ENCODE assay signal across 12 cellular contexts in the genomic region with DNA sequence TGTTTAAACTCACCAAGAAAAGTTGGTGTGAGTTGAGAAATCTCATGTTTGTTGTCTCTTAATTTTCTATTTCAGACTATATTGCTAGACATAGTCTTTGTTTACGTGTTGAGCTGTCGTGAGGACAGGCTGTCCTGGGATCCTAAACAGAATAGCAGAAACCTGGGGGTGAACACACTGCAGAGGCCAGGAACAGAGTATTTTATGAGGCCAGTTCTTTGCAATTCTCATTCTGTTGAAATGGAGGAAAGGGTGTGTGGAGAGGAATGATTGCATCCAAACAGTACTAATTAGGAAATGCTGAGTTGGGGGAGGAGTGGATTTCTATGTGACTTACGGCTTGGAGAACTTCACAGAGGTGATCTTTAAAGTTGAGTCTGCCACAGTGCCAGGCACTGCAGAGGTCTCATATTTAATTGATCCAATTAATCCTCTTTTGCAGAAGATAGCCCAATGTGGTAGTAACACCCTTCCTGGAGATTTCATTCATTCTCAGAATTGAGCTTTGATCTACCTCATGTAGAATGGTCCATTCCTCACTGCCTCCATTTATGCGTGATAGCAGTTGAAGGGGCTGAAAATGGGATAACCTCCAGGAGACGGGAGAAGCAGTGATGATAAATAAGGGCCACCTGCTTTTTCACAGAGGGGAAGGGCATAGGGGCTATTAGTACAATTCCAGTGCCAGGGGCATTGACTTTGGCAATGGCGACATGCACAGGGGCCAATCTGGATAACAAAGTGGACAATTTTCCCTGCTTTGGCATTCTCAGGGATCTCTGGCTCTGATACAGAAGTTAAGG.
DNase-seq lines count a peak whose midpoint lies in the region; ATAC-seq, FAIRE-seq and TF ChIP-seq lines count a peak whose summit lies in the region.
"Had no signal": no experiment of that assay in that cellular context is flagged by ENCODE, and none has a peak within 500 bp of the region (broad histone marks: within the 10 kb centered on the region; RNA-seq: fewer than 3 reads in every experiment).

No MANE protein-coding gene starts in this region.

- H3K4me3 ChIP-seq in OCI-LY1 (ENCODE audit: low read depth, low read length, poor library complexity, severe bottlenecking) (peak overlapping the region; percentile 99), K562 (no peak overlapping the region)
- H3K4me3 ChIP-seq: PC-9 had no signal

- H3K4me2 ChIP-seq in OCI-LY1 (ENCODE audit: low read length) (peak overlapping the region; percentile 93), K562 (ENCODE audit: insufficient read depth, low read length) (peak overlapping the region; percentile 48; the same call in 1 of the 2 replicates)

- peak overlapping the region; percentile 99 for H3K27ac ChIP-seq in OCI-LY1 (ENCODE audit: low read depth, low read length, poor library complexity, severe bottlenecking)
- H3K27ac ChIP-seq in K562 (ENCODE audit: extremely low read depth, low read depth, low read length) = no peak overlapping the region
- H3K27ac ChIP-seq: brain microvascular endothelial cell, PC-9 had no signal

- FAIRE-seq in K562 (lab: Jason Lieb, UNC) = no peak
- FAIRE-seq: islet of Langerhans had no signal

- peak overlapping the region; percentile 76 for H3K27ac Mint-ChIP-seq in activated CD4-positive, alpha-beta T cell treated with anti-CD3 and anti-CD28 coated beads, Interleukin-2, amount 10 ng/mL, durations not matched to agents 24 days and 14 days
- peak overlapping the region; percentile 81 to 91 for H3K27ac Mint-ChIP-seq in stimulated activated naive CD8-positive, alpha-beta T cell treated with anti-CD3 and anti-CD28 coated beads, Interleukin-15, amount 100 ng/mL, for 72 hours

- H3K79me2 ChIP-seq in OCI-LY1 (ENCODE audit: insufficient read depth, low read length) (peaks cover 39% of the 10 kb centered on the region), K562 (ENCODE audit: control insufficient read depth, insufficient read depth, low read length) (peaks cover 75% of the 10 kb centered on the region)

- H3K36me3 Mint-ChIP-seq in activated CD4-positive, alpha-beta T cell treated with anti-CD3 and anti-CD28 coated beads, Interleukin-2, amount 10 ng/mL, durations not matched to agents 24 days and 14 days (ENCODE audit: low read depth) = peaks cover 26% of the 10 kb centered on the region

- H3K27me3 Mint-ChIP-seq in activated CD4-positive, alpha-beta T cell treated with anti-CD3 and anti-CD28 coated beads, Interleukin-2, amount 10 ng/mL, durations not matched to agents 24 days and 14 days = no peaks in the 10 kb centered on the region
- no peaks in the 10 kb centered on the region for H3K27me3 Mint-ChIP-seq in stimulated activated naive CD8-positive, alpha-beta T cell treated with anti-CD3 and anti-CD28 coated beads, Interleukin-15, amount 100 ng/mL, for 72 hours

- H3K9ac ChIP-seq in OCI-LY1 (ENCODE audit: low read length) = peak overlapping the region; percentile 99
- no peak overlapping the region; a peak in 1 of 4 replicates for H3K9ac ChIP-seq in K562 (ENCODE audit: insufficient read depth in 1 of 2, low read depth in 2 of 2, low read length in 2 of 2)

- H4K20me1 ChIP-seq in OCI-LY1 (ENCODE audit: insufficient read depth, low read length) (no peaks in the 10 kb centered on the region), K562 (replicated peaks; ENCODE audit: control insufficient read depth, insufficient read depth, low read length) (no peaks in the 10 kb centered on the region)

- no peaks in the 10 kb centered on the region for H3K27me3 ChIP-seq in OCI-LY1 (ENCODE audit: insufficient read depth, low read length)
- no peaks in the 10 kb centered on the region for H3K27me3 ChIP-seq in K562 (ENCODE audit: control insufficient read depth in 2 of 2, insufficient read depth in 2 of 2, low read length in 2 of 2)
- H3K27me3 ChIP-seq: brain microvascular endothelial cell had no signal

- no TSS peak for BruUV-seq in K562 (replicated peaks; lab: Mats Ljungman, UMichigan)

- H3K36me3 ChIP-seq in OCI-LY1 (ENCODE audit: insufficient read depth, low read length) (peaks cover 4% of the 10 kb centered on the region), K562 (ENCODE audit: control insufficient read depth, insufficient read depth, low read length) (peaks cover 14% of the 10 kb centered on the region; the same call in 2 of the 3 replicates)
- H3K36me3 ChIP-seq: brain microvascular endothelial cell had no signal

- H3K9me3 ChIP-seq in OCI-LY1 (ENCODE audit: low read length) = no peaks in the 10 kb centered on the region
- H3K9me3 ChIP-seq in K562 (replicated peaks; ENCODE audit: control insufficient read depth, insufficient read depth, low read depth, low read length) = 0 out of 2 replicates have a peak, but pooled peaks cover 2% of the 10 kb centered on the region

- H2AFZ ChIP-seq in OCI-LY1 (ENCODE audit: low read length) (no peak overlapping the region), K562 (ENCODE audit: low read depth, low read length) (no peak overlapping the region)
- H2AFZ ChIP-seq: PC-9 had no signal

- intact Hi-C loops in activated CD4-positive, alpha-beta T cell treated with anti-CD3 and anti-CD28 coated beads, Interleukin-2, amount 10 ng/mL, durations not matched to agents 24 days and 14 days (cut with micrococcal nuclease) = no loop called here
- intact Hi-C loops in K562 (cut with micrococcal nuclease) = loop anchor here (5.0 kb wide), 1 partner anchor 36 kb away; no protein-coding TSS in a partner anchor

- H3K4me1 Mint-ChIP-seq in activated CD4-positive, alpha-beta T cell treated with anti-CD3 and anti-CD28 coated beads, Interleukin-2, amount 10 ng/mL, durations not matched to agents 24 days and 14 days = peaks cover 72% of the 10 kb centered on the region
- peaks cover 76% of the 10 kb centered on the region for H3K4me1 Mint-ChIP-seq in stimulated activated naive CD8-positive, alpha-beta T cell treated with anti-CD3 and anti-CD28 coated beads, Interleukin-15, amount 100 ng/mL, for 72 hours

- H3K9me3 Mint-ChIP-seq in activated CD4-positive, alpha-beta T cell treated with anti-CD3 and anti-CD28 coated beads, Interleukin-2, amount 10 ng/mL, durations not matched to agents 24 days and 14 days = no peaks in the 10 kb centered on the region
- H3K9me3 Mint-ChIP-seq in stimulated activated naive CD8-positive, alpha-beta T cell treated with anti-CD3 and anti-CD28 coated beads, Interleukin-15, amount 100 ng/mL, for 72 hours = no peaks in the 10 kb centered on the region

- TF ChIP-seq EP300 in K562 (IDR thresholded peaks at IDR 0.05; ENCODE audit: low read length) = no peak

- POLR2A ChIA-PET in K562 (lab: Yijun Ruan, JAX) = interaction anchor here (2.8 kb wide), 1 partner anchor 19 kb away, joined by 14 read pairs; no protein-coding TSS in a partner anchor

- no peaks in the 10 kb centered on the region for H3K9me1 ChIP-seq in K562 (ENCODE audit: control insufficient read depth, insufficient read depth, low read length)

- TF ChIP-seq RAD21 in K562 (CRISPR knock-in tag; conservative IDR thresholded peaks at IDR 0.05 in 1 of 2, IDR thresholded peaks at IDR 0.05 in 1 of 2) = no peak

- peak; percentile 66 for DNase-seq in activated CD4-positive, alpha-beta T cell treated with anti-CD3 and anti-CD28 coated beads, Interleukin-2, amount 10 ng/mL, durations not matched to agents 24 days and 14 days
- no peak for DNase-seq in activated CD4-positive, alpha-beta T cell treated with anti-CD3 and anti-CD28 coated beads, Interleukin-2, amount 50 U/mL, for 1 hour
- no peak for DNase-seq in K562 (ENCODE audit: extremely low read depth in 1 of 4, low spot score in 3 of 4)
- no peak for DNase-seq in stimulated activated naive CD8-positive, alpha-beta T cell treated with anti-CD3 and anti-CD28 coated beads, Interleukin-15, amount 100 ng/mL, for 72 hours
- DNase-seq in NCI-H1436 (lab: John Stamatoyannopoulos, UW) = no peak
- no peak for DNase-seq in NCI-H82 treated with DMSO at 0.1 percent for 48 hours (lab: John Stamatoyannopoulos, UW; ENCODE audit: unreplicated experiment)
- DNase-seq: activated CD4-positive, CD25-positive, alpha-beta regulatory T cell treated with anti-CD3 and anti-CD28 coated beads, Interleukin-2, amount 50 U/mL, for 72 hours; brain microvascular endothelial cell; PC-9 had no signal

- ATAC-seq in K562 (no peak), HG03457 (IDR thresholded peaks at IDR 0.05; ENCODE audit: unreplicated experiment) (no peak)
- no peak for ATAC-seq in stimulated activated naive CD8-positive, alpha-beta T cell treated with anti-CD3 and anti-CD28 coated beads, Interleukin-15, amount 100 ng/mL, for 72 hours

- H3K4me3 Mint-ChIP-seq in activated CD4-positive, alpha-beta T cell treated with anti-CD3 and anti-CD28 coated beads, Interleukin-2, amount 10 ng/mL, durations not matched to agents 24 days and 14 days = peak overlapping the region; percentile 95
- peak overlapping the region; percentile 83 to 95 for H3K4me3 Mint-ChIP-seq in stimulated activated naive CD8-positive, alpha-beta T cell treated with anti-CD3 and anti-CD28 coated beads, Interleukin-15, amount 100 ng/mL, for 72 hours

- TF ChIP-seq CTCF in OCI-LY1 (IDR thresholded peaks at IDR 0.05; ENCODE audit: low read length) (no peak), K562 (IDR thresholded peaks at IDR 0.05 in 2 of 3, conservative IDR thresholded peaks at IDR 0.05 in 1 of 3; ENCODE audit: insufficient read depth in 2 of 3, low read depth in 1 of 3, low read length in 3 of 3) (no peak)

- H3K4me1 ChIP-seq in OCI-LY1 (ENCODE audit: insufficient read depth, low read length, severe bottlenecking) (peaks cover 74% of the 10 kb centered on the region), K562 (replicated peaks in 1 of 2; ENCODE audit: control insufficient read depth in 2 of 2, insufficient read depth in 2 of 2, low read length in 2 of 2) (peaks cover 28 to 40% of the 10 kb centered on the region in 2 experiments)

- CTCF ChIA-PET in K562 (lab: Yijun Ruan, JAX; ENCODE audit: low intra/inter-chr PET ratio) = no interaction called here

- in situ Hi-C loops in K562 (cut with MboI) = no loop called here

- no peak for TF ChIP-seq POLR2A in K562 (conservative IDR thresholded peaks at IDR 0.05)

- H3K9me2 ChIP-seq in OCI-LY1 (ENCODE audit: low read depth, low read length) = no peaks in the 10 kb centered on the region

- WGBS in K562 (ENCODE audit: insufficient coverage, low coverage, missing lambda C conversion rate) = 51% methylated on average over 5 of the region's 6 CpGs

- H3F3A ChIP-seq in OCI-LY1 (ENCODE audit: insufficient read depth, low read length) = peaks cover 14% of the 10 kb centered on the region; the same call in 1 of the 2 replicates
